Comparison of ENCODE assay signal across 2 cellular contexts in genomic region chr1:15442759-15443158, GRCh38.
TF ChIP-seq lines count a peak whose summit lies in the region.

No MANE protein-coding gene starts in this region.

TF ChIP-seq in HepG2, 621 proteins besides CTCF, POLR2A, EP300 and RAD21:
- no peak for TF ChIP-seq SP4 (CRISPR knock-in tag; IDR thresholded peaks at IDR 0.05)
- peak; percentile 73; the same call in 1 of the 2 replicates for TF ChIP-seq ZNF768 (CRISPR knock-in tag; IDR thresholded peaks at IDR 0.05)
- TF ChIP-seq NRL (CRISPR knock-in tag; IDR thresholded peaks at IDR 0.05; ENCODE audit: borderline replicate concordance), result no peak

TF ChIP-seq in K562, 482 proteins besides CTCF, POLR2A, EP300 and RAD21:
- TF ChIP-seq, protein P1, sequence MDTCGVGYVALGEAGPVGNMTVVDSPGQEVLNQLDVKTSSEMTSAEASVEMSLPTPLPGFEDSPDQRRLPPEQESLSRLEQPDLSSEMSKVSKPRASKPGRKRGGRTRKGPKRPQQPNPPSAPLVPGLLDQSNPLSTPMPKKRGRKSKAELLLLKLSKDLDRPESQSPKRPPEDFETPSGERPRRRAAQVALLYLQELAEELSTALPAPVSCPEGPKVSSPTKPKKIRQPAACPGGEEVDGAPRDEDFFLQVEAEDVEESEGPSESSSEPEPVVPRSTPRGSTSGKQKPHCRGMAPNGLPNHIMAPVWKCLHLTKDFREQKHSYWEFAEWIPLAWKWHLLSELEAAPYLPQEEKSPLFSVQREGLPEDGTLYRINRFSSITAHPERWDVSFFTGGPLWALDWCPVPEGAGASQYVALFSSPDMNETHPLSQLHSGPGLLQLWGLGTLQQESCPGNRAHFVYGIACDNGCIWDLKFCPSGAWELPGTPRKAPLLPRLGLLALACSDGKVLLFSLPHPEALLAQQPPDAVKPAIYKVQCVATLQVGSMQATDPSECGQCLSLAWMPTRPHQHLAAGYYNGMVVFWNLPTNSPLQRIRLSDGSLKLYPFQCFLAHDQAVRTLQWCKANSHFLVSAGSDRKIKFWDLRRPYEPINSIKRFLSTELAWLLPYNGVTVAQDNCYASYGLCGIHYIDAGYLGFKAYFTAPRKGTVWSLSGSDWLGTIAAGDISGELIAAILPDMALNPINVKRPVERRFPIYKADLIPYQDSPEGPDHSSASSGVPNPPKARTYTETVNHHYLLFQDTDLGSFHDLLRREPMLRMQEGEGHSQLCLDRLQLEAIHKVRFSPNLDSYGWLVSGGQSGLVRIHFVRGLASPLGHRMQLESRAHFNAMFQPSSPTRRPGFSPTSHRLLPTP (IDR thresholded peaks at IDR 0.05; ENCODE audit: borderline replicate concordance, extremely low read depth, insufficient read length), result no peak
- TF ChIP-seq, protein P2, sequence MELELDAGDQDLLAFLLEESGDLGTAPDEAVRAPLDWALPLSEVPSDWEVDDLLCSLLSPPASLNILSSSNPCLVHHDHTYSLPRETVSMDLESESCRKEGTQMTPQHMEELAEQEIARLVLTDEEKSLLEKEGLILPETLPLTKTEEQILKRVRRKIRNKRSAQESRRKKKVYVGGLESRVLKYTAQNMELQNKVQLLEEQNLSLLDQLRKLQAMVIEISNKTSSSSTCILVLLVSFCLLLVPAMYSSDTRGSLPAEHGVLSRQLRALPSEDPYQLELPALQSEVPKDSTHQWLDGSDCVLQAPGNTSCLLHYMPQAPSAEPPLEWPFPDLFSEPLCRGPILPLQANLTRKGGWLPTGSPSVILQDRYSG (tag; conservative IDR thresholded peaks at IDR 0.05; ENCODE audit: low read depth), result no peak
- TF ChIP-seq BCOR (IDR thresholded peaks at IDR 0.05), result peak; percentile 52; the same call in 1 of the 2 replicates
- TF ChIP-seq, protein P3, sequence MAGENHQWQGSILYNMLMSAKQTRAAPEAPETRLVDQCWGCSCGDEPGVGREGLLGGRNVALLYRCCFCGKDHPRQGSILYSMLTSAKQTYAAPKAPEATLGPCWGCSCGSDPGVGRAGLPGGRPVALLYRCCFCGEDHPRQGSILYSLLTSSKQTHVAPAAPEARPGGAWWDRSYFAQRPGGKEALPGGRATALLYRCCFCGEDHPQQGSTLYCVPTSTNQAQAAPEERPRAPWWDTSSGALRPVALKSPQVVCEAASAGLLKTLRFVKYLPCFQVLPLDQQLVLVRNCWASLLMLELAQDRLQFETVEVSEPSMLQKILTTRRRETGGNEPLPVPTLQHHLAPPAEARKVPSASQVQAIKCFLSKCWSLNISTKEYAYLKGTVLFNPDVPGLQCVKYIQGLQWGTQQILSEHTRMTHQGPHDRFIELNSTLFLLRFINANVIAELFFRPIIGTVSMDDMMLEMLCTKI (IDR thresholded peaks at IDR 0.05; ENCODE audit: partially characterized antibody), result no peak
- TF ChIP-seq HDAC8 (tag; IDR thresholded peaks at IDR 0.05), result no peak
- TF ChIP-seq ZNF785 (CRISPR knock-in tag; IDR thresholded peaks at IDR 0.05), result no peak
- no peak for TF ChIP-seq TCF3 (CRISPR knock-in tag; IDR thresholded peaks at IDR 0.05)
- TF ChIP-seq RBM25 (IDR thresholded peaks at IDR 0.05; ENCODE audit: low read depth, low read length, severe bottlenecking), result peak; percentile 85
- TF ChIP-seq, protein P4, sequence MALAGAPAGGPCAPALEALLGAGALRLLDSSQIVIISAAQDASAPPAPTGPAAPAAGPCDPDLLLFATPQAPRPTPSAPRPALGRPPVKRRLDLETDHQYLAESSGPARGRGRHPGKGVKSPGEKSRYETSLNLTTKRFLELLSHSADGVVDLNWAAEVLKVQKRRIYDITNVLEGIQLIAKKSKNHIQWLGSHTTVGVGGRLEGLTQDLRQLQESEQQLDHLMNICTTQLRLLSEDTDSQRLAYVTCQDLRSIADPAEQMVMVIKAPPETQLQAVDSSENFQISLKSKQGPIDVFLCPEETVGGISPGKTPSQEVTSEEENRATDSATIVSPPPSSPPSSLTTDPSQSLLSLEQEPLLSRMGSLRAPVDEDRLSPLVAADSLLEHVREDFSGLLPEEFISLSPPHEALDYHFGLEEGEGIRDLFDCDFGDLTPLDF (CRISPR knock-in tag; IDR thresholded peaks at IDR 0.05), result no peak
- TF ChIP-seq CAMTA2 (CRISPR knock-in tag; conservative IDR thresholded peaks at IDR 0.05), result no peak
- no peak for TF ChIP-seq U2AF1 (optimal IDR thresholded peaks at IDR 0.05; ENCODE audit: low read depth, low read length)
- TF ChIP-seq ESRRB (CRISPR knock-in tag; IDR thresholded peaks at IDR 0.05; ENCODE audit: borderline replicate concordance), result no peak
- TF ChIP-seq MYNN (IDR thresholded peaks at IDR 0.05), result no peak
- no peak for TF ChIP-seq MYNN (CRISPR knock-in tag; IDR thresholded peaks at IDR 0.05)
- no peak for TF ChIP-seq GTF2F1 (IDR thresholded peaks at IDR 0.05; ENCODE audit: low read depth, low read length)
- TF ChIP-seq, protein P5, sequence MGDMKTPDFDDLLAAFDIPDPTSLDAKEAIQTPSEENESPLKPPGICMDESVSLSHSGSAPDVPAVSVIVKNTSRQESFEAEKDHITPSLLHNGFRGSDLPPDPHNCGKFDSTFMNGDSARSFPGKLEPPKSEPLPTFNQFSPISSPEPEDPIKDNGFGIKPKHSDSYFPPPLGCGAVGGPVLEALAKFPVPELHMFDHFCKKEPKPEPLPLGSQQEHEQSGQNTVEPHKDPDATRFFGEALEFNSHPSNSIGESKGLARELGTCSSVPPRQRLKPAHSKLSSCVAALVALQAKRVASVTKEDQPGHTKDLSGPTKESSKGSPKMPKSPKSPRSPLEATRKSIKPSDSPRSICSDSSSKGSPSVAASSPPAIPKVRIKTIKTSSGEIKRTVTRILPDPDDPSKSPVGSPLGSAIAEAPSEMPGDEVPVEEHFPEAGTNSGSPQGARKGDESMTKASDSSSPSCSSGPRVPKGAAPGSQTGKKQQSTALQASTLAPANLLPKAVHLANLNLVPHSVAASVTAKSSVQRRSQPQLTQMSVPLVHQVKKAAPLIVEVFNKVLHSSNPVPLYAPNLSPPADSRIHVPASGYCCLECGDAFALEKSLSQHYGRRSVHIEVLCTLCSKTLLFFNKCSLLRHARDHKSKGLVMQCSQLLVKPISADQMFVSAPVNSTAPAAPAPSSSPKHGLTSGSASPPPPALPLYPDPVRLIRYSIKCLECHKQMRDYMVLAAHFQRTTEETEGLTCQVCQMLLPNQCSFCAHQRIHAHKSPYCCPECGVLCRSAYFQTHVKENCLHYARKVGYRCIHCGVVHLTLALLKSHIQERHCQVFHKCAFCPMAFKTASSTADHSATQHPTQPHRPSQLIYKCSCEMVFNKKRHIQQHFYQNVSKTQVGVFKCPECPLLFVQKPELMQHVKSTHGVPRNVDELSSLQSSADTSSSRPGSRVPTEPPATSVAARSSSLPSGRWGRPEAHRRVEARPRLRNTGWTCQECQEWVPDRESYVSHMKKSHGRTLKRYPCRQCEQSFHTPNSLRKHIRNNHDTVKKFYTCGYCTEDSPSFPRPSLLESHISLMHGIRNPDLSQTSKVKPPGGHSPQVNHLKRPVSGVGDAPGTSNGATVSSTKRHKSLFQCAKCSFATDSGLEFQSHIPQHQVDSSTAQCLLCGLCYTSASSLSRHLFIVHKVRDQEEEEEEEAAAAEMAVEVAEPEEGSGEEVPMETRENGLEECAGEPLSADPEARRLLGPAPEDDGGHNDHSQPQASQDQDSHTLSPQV (IDR thresholded peaks at IDR 0.05), result no peak
- TF ChIP-seq ZFP36 (IDR thresholded peaks at IDR 0.05; ENCODE audit: low read depth, low read length, partially characterized antibody), result peak; percentile 83
- TF ChIP-seq SMARCC2 (IDR thresholded peaks at IDR 0.05; ENCODE audit: low read depth), result no peak
- TF ChIP-seq RCOR1 (IDR thresholded peaks at IDR 0.05; ENCODE audit: borderline replicate concordance in 1 of 2, low read depth in 2 of 2, low read length in 2 of 2), result 0 out of 4 replicates have a peak, but pooled peaks of 1 of the 2 experiments have one; percentile 21
